1 cellular context compared by ENCODE assay signal in the genomic region with DNA sequence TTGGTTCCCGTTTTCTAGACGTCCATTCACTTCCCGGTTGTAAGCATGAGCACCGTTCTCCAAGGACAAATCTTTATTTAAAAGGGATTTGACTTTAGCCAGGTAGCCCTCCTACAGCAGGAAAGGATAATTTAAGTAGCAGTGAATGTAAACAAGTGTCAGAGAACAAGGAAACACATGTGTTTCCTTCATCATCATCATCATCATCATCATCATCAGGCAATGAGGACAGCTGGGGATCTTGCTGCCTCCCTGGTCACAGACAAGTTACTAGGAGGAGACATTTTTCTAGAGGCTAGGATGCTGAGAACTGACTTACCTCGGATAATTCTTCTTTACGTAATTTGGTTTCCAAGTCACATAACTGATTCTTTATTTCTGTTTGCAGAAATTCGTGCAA.
TF ChIP-seq lines count a peak whose summit lies in the region.

No MANE protein-coding gene starts in this region.

TF ChIP-seq in HepG2, 621 proteins besides CTCF, POLR2A, EP300 and RAD21:
- TF ChIP-seq NCOR1 (IDR thresholded peaks at IDR 0.05; ENCODE audit: borderline replicate concordance, low read length): no peak
- TF ChIP-seq ZNF576 (CRISPR knock-in tag; IDR thresholded peaks at IDR 0.05): no peak
- TF ChIP-seq MIXL1 (CRISPR knock-in tag; IDR thresholded peaks at IDR 0.05): no peak
- peak; percentile 34; the same call in 1 of the 2 replicates for TF ChIP-seq CREB1 (IDR thresholded peaks at IDR 0.05)
- no peak for TF ChIP-seq CREB1 (CRISPR knock-in tag; IDR thresholded peaks at IDR 0.05)
- no peak for TF ChIP-seq ZNF644 (CRISPR knock-in tag; IDR thresholded peaks at IDR 0.05; ENCODE audit: low read depth)
- no peak for TF ChIP-seq ZNF24 (IDR thresholded peaks at IDR 0.05)
- TF ChIP-seq KMT2A (CRISPR knock-in tag; IDR thresholded peaks at IDR 0.05): no peak
